27 cellular contexts compared by ENCODE assay signal in the genomic region with DNA sequence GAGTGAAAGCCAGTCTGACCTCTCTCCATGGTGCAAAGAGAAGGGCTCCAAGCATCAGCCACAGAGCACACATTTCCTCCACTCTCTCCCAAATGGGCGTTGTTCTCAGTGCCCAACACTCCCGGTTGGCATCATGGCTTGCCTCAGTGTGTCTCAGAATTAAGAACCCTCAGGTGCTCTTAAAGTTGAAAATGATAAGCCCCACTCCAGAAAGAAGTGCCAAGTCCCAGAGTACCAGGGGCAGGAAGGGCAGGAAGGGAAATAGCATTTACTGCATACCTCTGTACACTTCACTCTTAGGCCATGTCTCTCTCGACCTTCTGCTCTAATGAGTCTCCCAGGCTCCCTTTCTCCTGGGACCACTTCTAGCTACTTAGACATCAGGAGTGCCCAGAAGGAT. TPM values are rescaled to one million over a fixed set of nuclear protein-coding genes. Genes with fewer than 3 reads are reported as not detected.
DNase-seq lines count a peak whose midpoint lies in the region; ATAC-seq and TF ChIP-seq lines count a peak whose summit lies in the region.
"Had no signal": no experiment of that assay in that cellular context is flagged by ENCODE, and none has a peak within 500 bp of the region (broad histone marks: within the 10 kb centered on the region; RNA-seq: fewer than 3 reads in every experiment).

No MANE protein-coding gene starts in this region.

- no peak for ATAC-seq in left cardiac atrium
- no peak for ATAC-seq in HG02973 (IDR thresholded peaks at IDR 0.05; ENCODE audit: unreplicated experiment)
- ATAC-seq: GM12878 had no signal

- no peaks in the 10 kb centered on the region for H3K9me3 ChIP-seq in cardiac muscle cell (ENCODE audit: low read depth)
- H3K9me3 ChIP-seq: SJSA1 had no signal

- intact Hi-C loops in left cardiac atrium (cut with DNase I): no loop called here

- H3K4me3 Mint-ChIP-seq in endothelial cell (ENCODE audit: unreplicated experiment): peak overlapping the region; percentile 51
- H3K4me3 Mint-ChIP-seq in nephron progenitor cell: no peak overlapping the region

- no peaks in the 10 kb centered on the region for H3K27me3 ChIP-seq in cardiac muscle cell
- H3K27me3 ChIP-seq: SJSA1 had no signal

- H3K27ac ChIP-seq in cardiac muscle cell: peak overlapping the region; percentile 21
- H3K27ac ChIP-seq: PC-9, SJSA1 had no signal

- H3K27ac Mint-ChIP-seq in endothelial cell (ENCODE audit: unreplicated experiment) (no peak overlapping the region), nephron progenitor cell (peak overlapping the region; percentile 68)

- H3K4me3 ChIP-seq in cardiac muscle cell: no peak overlapping the region
- H3K4me3 ChIP-seq: GM12878, PC-9, SJSA1 had no signal

- no peak for DNase-seq in cardiac muscle cell (ENCODE audit: low read depth in 1 of 2, low spot score in 1 of 2)
- DNase-seq in left cardiac atrium: no peak
- no peak for DNase-seq in endothelial cell (ENCODE audit: low spot score)
- DNase-seq in nephron progenitor cell: no peak
- DNase-seq in DMS153 (lab: John Stamatoyannopoulos, UW): no peak
- DNase-seq in NOMO-1 (lab: John Stamatoyannopoulos, UW; ENCODE audit: unreplicated experiment in 2 of 2): no peak
- DNase-seq: CD4-positive, CD25-positive, alpha-beta regulatory T cell; DMS79; EL; GDM1; Karpas-422; NCI-H1092 treated with DMSO at 0.1 percent for 48 hours; NCI-H1436; NCI-H187; NCI-H2081 treated with DMSO at 0.1 percent for 48 hours; NCI-H446; NCI-H524 treated with DMSO at 0.1 percent for 48 hours; NCI-H774; PC-9; Right ventricle myocardium superior had no signal

- peaks cover 9% of the 10 kb centered on the region for H3K27me3 Mint-ChIP-seq in endothelial cell (ENCODE audit: unreplicated experiment)
- H3K27me3 Mint-ChIP-seq in nephron progenitor cell (ENCODE audit: low read depth, poor library complexity): peaks cover 7% of the 10 kb centered on the region
- H3K27me3 Mint-ChIP-seq: CD4-positive, CD25-positive, alpha-beta regulatory T cell had no signal

- H3K4me1 Mint-ChIP-seq in endothelial cell (ENCODE audit: unreplicated experiment) (peaks cover 31% of the 10 kb centered on the region), nephron progenitor cell (peaks cover 49% of the 10 kb centered on the region)

- H3K36me3 Mint-ChIP-seq in endothelial cell (ENCODE audit: low read depth, unreplicated experiment) (peaks cover 3% of the 10 kb centered on the region), nephron progenitor cell (ENCODE audit: low read depth) (no peaks in the 10 kb centered on the region)
- H3K36me3 Mint-ChIP-seq: CD4-positive, CD25-positive, alpha-beta regulatory T cell had no signal

- no peaks in the 10 kb centered on the region for H3K9me3 Mint-ChIP-seq in endothelial cell (ENCODE audit: unreplicated experiment)
- H3K9me3 Mint-ChIP-seq in nephron progenitor cell: no peaks in the 10 kb centered on the region
- H3K9me3 Mint-ChIP-seq: CD4-positive, CD25-positive, alpha-beta regulatory T cell had no signal

- H3K4me1 ChIP-seq in cardiac muscle cell (ENCODE audit: low read depth): peaks cover 14% of the 10 kb centered on the region

- TF ChIP-seq CTCF in cardiac muscle cell (IDR thresholded peaks at IDR 0.05; ENCODE audit: low read depth, low read length) (no peak), endothelial cell (IDR thresholded peaks at IDR 0.05; ENCODE audit: unreplicated experiment) (no peak), nephron progenitor cell (IDR thresholded peaks at IDR 0.05) (no peak)

- H3K36me3 ChIP-seq in cardiac muscle cell: no peaks in the 10 kb centered on the region
- H3K36me3 ChIP-seq: SJSA1 had no signal

RNA-seq across cellular contexts. Expression of a gene that starts 15.2 kb away (rescaled TPM):
- total RNA-seq in cardiac muscle cell: 89.4 and 126 TPM in 2 replicates
- polyA plus RNA-seq in cardiac muscle cell: 38.6 and 54.9 TPM in 2 replicates
- total RNA-seq in left cardiac atrium: 10 to 100 TPM; 63.4 to 70.8 TPM
- 244 TPM for total RNA-seq in endothelial cell (ENCODE audit: unreplicated experiment)

RNA-seq across cellular contexts. Expression of a gene that starts 27.2 kb away (rescaled TPM):
- total RNA-seq in cardiac muscle cell: 119 and 198 TPM in 2 replicates
- 174 and 188 TPM in 2 replicates for polyA plus RNA-seq in cardiac muscle cell
- 100 to 1,000 TPM; 101 to 127 TPM for total RNA-seq in left cardiac atrium
- 340 TPM for total RNA-seq in endothelial cell (ENCODE audit: unreplicated experiment)

RNA-seq across cellular contexts. Expression of a gene that starts 52.2 kb away (rescaled TPM):
- 0.33 TPM in 1 of 2 replicates, not detected in the other for total RNA-seq in cardiac muscle cell
- polyA plus RNA-seq in cardiac muscle cell: 0.74 TPM in 1 of 2 replicates, not detected in the other
- total RNA-seq in left cardiac atrium: not detected
- not detected for total RNA-seq in endothelial cell (ENCODE audit: unreplicated experiment)
- total RNA-seq: A172; CD4-positive, CD25-positive, alpha-beta regulatory T cell; H4; PC-9; Right ventricle myocardium superior; RPMI7951; SJSA1 had no signal
- polyA plus RNA-seq: BJ had no signal

RNA-seq across cellular contexts. Expression of a gene that starts 59.4 kb away (rescaled TPM):
- 61.0 and 86.4 TPM in 2 replicates for total RNA-seq in cardiac muscle cell
- 26.6 and 31.5 TPM in 2 replicates for polyA plus RNA-seq in cardiac muscle cell
- 10 to 100 TPM; 21.0 to 27.8 TPM for total RNA-seq in left cardiac atrium
- 42.6 TPM for total RNA-seq in endothelial cell (ENCODE audit: unreplicated experiment)
